9 cellular contexts compared by ENCODE assay signal in genomic region chr17:67431210-67432015, GRCh38. TPM values are rescaled to one million over a fixed set of nuclear protein-coding genes. Genes with fewer than 3 reads are reported as not detected.
A peak's percentile ranks its signal among the peaks of the same experiment; 100 is the strongest.
DNase-seq lines count a peak whose midpoint lies in the region; ATAC-seq and TF ChIP-seq lines count a peak whose summit lies in the region.
"Had no signal": no experiment of that assay in that cellular context is flagged by ENCODE, and none has a peak within 500 bp of the region (broad histone marks: within the 10 kb centered on the region; RNA-seq: fewer than 3 reads in every experiment).

No MANE protein-coding gene starts in this region.

- intact Hi-C loops in CD14-positive monocyte (cut with micrococcal nuclease): loop anchor here in 1 of 2 donors (5.0 kb wide), 1 partner anchor 54 kb away; the partner anchor contains the start of gene PITPNC1

- ATAC-seq in activated T-helper 17 cell treated with anti-CD3 and anti-CD28 coated beads, Interleukin-2, amount 50 U/mL, for 72 hours (replicated peaks): peak; percentile 87
- ATAC-seq in HG03439 (IDR thresholded peaks at IDR 0.05; ENCODE audit: unreplicated experiment) (no peak), GM18868 (IDR thresholded peaks at IDR 0.05; ENCODE audit: unreplicated experiment) (no peak)

- peak overlapping the region; percentile 34 to 89 (median 71) for H3K27ac Mint-ChIP-seq in CD14-positive monocyte
- H3K27ac Mint-ChIP-seq in activated T-helper 17 cell treated with anti-CD3 and anti-CD28 coated beads, Interleukin-2, amount 50 U/mL, for 72 hours: peak overlapping the region; percentile 91

- peaks cover 0 to 2% (median 0%) of the 10 kb centered on the region in 7 donors for H3K9me3 Mint-ChIP-seq in CD14-positive monocyte
- no peaks in the 10 kb centered on the region for H3K9me3 Mint-ChIP-seq in activated T-helper 17 cell treated with anti-CD3 and anti-CD28 coated beads, Interleukin-2, amount 50 U/mL, for 72 hours
- H3K9me3 Mint-ChIP-seq: naive B cell had no signal

- H3K4me1 Mint-ChIP-seq in CD14-positive monocyte: peaks cover 52% of the 10 kb centered on the region
- H3K4me1 Mint-ChIP-seq in activated T-helper 17 cell treated with anti-CD3 and anti-CD28 coated beads, Interleukin-2, amount 50 U/mL, for 72 hours: peaks cover 37% of the 10 kb centered on the region

- DNase-seq in CD14-positive monocyte (ENCODE audit: low spot score) (no peak), HS-5 (ENCODE audit: low read depth) (peak; percentile 67), kidney glomerular epithelial cell (lab: John Stamatoyannopoulos, UW) (peak; percentile 93), NCI-H1436 (lab: John Stamatoyannopoulos, UW) (no peak), KG1 (lab: John Stamatoyannopoulos, UW) (no peak)
- DNase-seq: naive B cell had no signal

- peak overlapping the region in 1 of 2 donors; percentile 44 for H3K4me3 Mint-ChIP-seq in CD14-positive monocyte
- H3K4me3 Mint-ChIP-seq in activated T-helper 17 cell treated with anti-CD3 and anti-CD28 coated beads, Interleukin-2, amount 50 U/mL, for 72 hours: peak overlapping the region; percentile 65
- H3K4me3 Mint-ChIP-seq: naive B cell had no signal

- no peaks in the 10 kb centered on the region for H3K36me3 Mint-ChIP-seq in CD14-positive monocyte
- peaks cover 6% of the 10 kb centered on the region for H3K36me3 Mint-ChIP-seq in activated T-helper 17 cell treated with anti-CD3 and anti-CD28 coated beads, Interleukin-2, amount 50 U/mL, for 72 hours (ENCODE audit: low read depth)
- H3K36me3 Mint-ChIP-seq: naive B cell had no signal

- no peaks in the 10 kb centered on the region for H3K27me3 Mint-ChIP-seq in CD14-positive monocyte (ENCODE audit: low read depth in 3 of 3)
- no peaks in the 10 kb centered on the region for H3K27me3 Mint-ChIP-seq in activated T-helper 17 cell treated with anti-CD3 and anti-CD28 coated beads, Interleukin-2, amount 50 U/mL, for 72 hours
- H3K27me3 Mint-ChIP-seq: naive B cell had no signal

- no peak for TF ChIP-seq CTCF in CD14-positive monocyte (IDR thresholded peaks at IDR 0.05)

RNA-seq across cellular contexts. Expression of gene PITPNC1, which starts 54.3 kb away (rescaled TPM):
- polyA plus RNA-seq in CD14-positive monocyte: 10 to 100 TPM; 21.7 to 31.0 TPM
- total RNA-seq in activated T-helper 17 cell treated with anti-CD3 and anti-CD28 coated beads, Interleukin-2, amount 50 U/mL, for 72 hours: 10 to 100 TPM; 43.0 to 45.4 TPM

Comparison
In these comparisons a context has a peak if more than half of its experiments do, and no peak if none do; other contexts are left out.
1. DNase-seq: peak in HS-5 (single experiment) and kidney glomerular epithelial cell (single experiment); none in CD14-positive monocyte (single experiment), NCI-H1436 (single experiment) and KG1 (single experiment).